27 cellular contexts compared by ENCODE assay signal in genomic region chr11:1269957-1270356, GRCh38. TPM values are rescaled to one million over a fixed set of nuclear protein-coding genes. Genes with fewer than 3 reads are reported as not detected.
"Had no signal": no experiment of that assay in that cellular context is flagged by ENCODE, and none has a peak within 500 bp of the region (broad histone marks: within the 10 kb centered on the region; RNA-seq: fewer than 3 reads in every experiment).

No MANE protein-coding gene starts in this region.

- H3K4me1 ChIP-seq: lower lobe of right lung, sigmoid colon, thyroid gland had no signal

- DNase-seq: activated CD4-positive, alpha-beta T cell treated with anti-CD3 and anti-CD28 coated beads, Interleukin-2, amount 50 U/mL, for 1 hour; activated CD4-positive, CD25-positive, alpha-beta regulatory T cell treated with anti-CD3 and anti-CD28 coated beads, Interleukin-2, amount 50 U/mL, for 72 hours; activated CD8-positive, alpha-beta T cell treated with anti-CD3 and anti-CD28 coated beads, Interleukin-2, amount 10 ng/mL, durations not matched to agents 7 days and 5 days; activated T-cell treated with anti-CD3 and anti-CD28 coated beads, Interleukin-2, amount 50 U/mL, for 1 hour; aorta; central memory CD4-positive, alpha-beta T cell; effector memory CD8-positive, alpha-beta T cell; hippocampal formation; lower lobe of right lung; naive thymus-derived CD4-positive, alpha-beta T cell; occipital lobe; sigmoid colon; stimulated activated CD4-positive, alpha-beta T cell treated with anti-CD3 and anti-CD28 coated beads, Interleukin-4, amount 100 ng/mL, for 1 hour; stimulated activated naive CD4-positive, alpha-beta T cell treated with Interleukin-2 at 50 U/mL for 16 hours; thyroid gland; WERI-Rb-1 had no signal

- H3K4me3 ChIP-seq: esophagus muscularis mucosa, lower lobe of right lung, sigmoid colon, smooth muscle cell, thyroid gland had no signal

- H3K27me3 ChIP-seq: esophagus muscularis mucosa, sigmoid colon, thyroid gland had no signal

- FAIRE-seq: colon, endothelial cell of umbilical vein, frontal cortex, TTC549 had no signal

- H3K27ac ChIP-seq: esophagus muscularis mucosa, lower lobe of right lung, sigmoid colon, thyroid gland, WERI-Rb-1 had no signal

- H3K9me3 ChIP-seq: esophagus muscularis mucosa, lower lobe of right lung, sigmoid colon, thyroid gland had no signal

- ATAC-seq: activated CD8-positive, alpha-beta T cell treated with anti-CD3 and anti-CD28 coated beads, Interleukin-2, amount 10 ng/mL, durations not matched to agents 7 days and 5 days; activated naive CD4-positive, alpha-beta T cell treated with anti-CD3 and anti-CD28 coated beads, Interleukin-2, amount 50 U/mL, for 72 hours; activated T-helper 17 cell treated with anti-CD3 and anti-CD28 coated beads, Interleukin-2, amount 50 U/mL, for 72 hours; effector memory CD8-positive, alpha-beta T cell; naive thymus-derived CD4-positive, alpha-beta T cell had no signal

RNA-seq across cellular contexts. Expression of gene MUC5B, which starts 47.1 kb away (rescaled TPM):
- total RNA-seq: activated CD8-positive, alpha-beta T cell treated with anti-CD3 and anti-CD28 coated beads, Interleukin-2, amount 10 ng/mL, durations not matched to agents 7 days and 5 days; activated naive CD4-positive, alpha-beta T cell treated with anti-CD3 and anti-CD28 coated beads, Interleukin-2, amount 50 U/mL, for 72 hours; activated T-helper 17 cell treated with anti-CD3 and anti-CD28 coated beads, Interleukin-2, amount 50 U/mL, for 72 hours; aorta; dermis microvascular lymphatic vessel endothelial cell; endothelial cell of umbilical vein; frontal cortex; mesenteric fat pad; naive thymus-derived CD4-positive, alpha-beta T cell; occipital lobe; smooth muscle cell; thyroid gland; urinary bladder had no signal
